Comparison of ENCODE assay signal across 9 cellular contexts in the genomic region with DNA sequence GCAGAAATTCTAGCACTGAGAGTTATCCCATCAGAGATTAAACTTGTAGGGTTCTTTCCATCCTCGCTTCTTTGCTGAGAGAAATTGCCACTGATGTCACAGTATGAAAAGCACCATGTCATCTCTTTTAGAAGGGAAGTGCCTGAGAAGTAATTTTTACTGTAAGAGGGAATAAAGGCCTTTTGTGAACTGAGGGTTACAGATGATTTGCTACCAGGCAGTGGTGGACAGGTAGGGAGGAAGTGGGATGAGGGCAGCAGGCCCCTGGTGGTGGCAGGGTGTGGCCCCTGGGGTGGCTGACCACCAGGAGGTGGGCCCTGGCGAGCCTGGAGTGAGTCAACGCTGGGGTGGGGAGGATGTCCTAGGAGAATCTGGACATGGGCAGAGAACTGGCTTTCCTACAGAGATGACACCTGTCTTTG. TPM values are rescaled to one million over a fixed set of nuclear protein-coding genes. Genes with fewer than 3 reads are reported as not detected.
DNase-seq lines count a peak whose midpoint lies in the region; ATAC-seq and TF ChIP-seq lines count a peak whose summit lies in the region.
"Had no signal": no experiment of that assay in that cellular context is flagged by ENCODE, and none has a peak within 500 bp of the region (broad histone marks: within the 10 kb centered on the region; RNA-seq: fewer than 3 reads in every experiment).

No MANE protein-coding gene starts in this region.

- POLR2A ChIA-PET in activated CD4-positive, alpha-beta memory T cell treated with anti-CD3 and anti-CD28 coated beads for 36 hours (lab: Charles Lee): interaction anchor here (1.1 kb wide), 1 partner anchor 64 kb away, joined by 3 read pairs; a partner anchor contains a TSS

- no peak for TF ChIP-seq CTCF in left lung (IDR thresholded peaks at IDR 0.05)

- no peak for DNase-seq in activated naive CD4-positive, alpha-beta T cell treated with anti-CD3 and anti-CD28 coated beads for 36 hours
- no peak for DNase-seq in activated naive CD4-positive, alpha-beta T cell treated with anti-CD3 and anti-CD28 coated beads, Interleukin-2, amount 50 U/mL, for 16 hours
- peak; percentile 19 for DNase-seq in activated CD4-positive, alpha-beta memory T cell treated with anti-CD3 and anti-CD28 coated beads for 36 hours
- peak in 1 of 2 donors; percentile 81 for DNase-seq in left lung
- no peak for DNase-seq in EL
- DNase-seq in cerebellum (ENCODE audit: low spot score): no peak
- no peak for DNase-seq in stimulated activated naive CD4-positive, alpha-beta T cell treated with Interleukin-2 at 50 U/mL for 16 hours (lab: John Stamatoyannopoulos, UW)
- DNase-seq: HCEC 1CT had no signal

- no peaks in the 10 kb centered on the region for H3K27me3 Mint-ChIP-seq in activated naive CD4-positive, alpha-beta T cell treated with anti-CD3 and anti-CD28 coated beads for 36 hours (ENCODE audit: low read depth)
- H3K27me3 Mint-ChIP-seq in activated CD4-positive, alpha-beta memory T cell treated with anti-CD3 and anti-CD28 coated beads for 36 hours: no peaks in the 10 kb centered on the region

- 43% methylated on average over 3 of the region's 3 CpGs for WGBS in thymus

- H3K4me1 Mint-ChIP-seq in activated naive CD4-positive, alpha-beta T cell treated with anti-CD3 and anti-CD28 coated beads for 36 hours (ENCODE audit: low read depth): peaks cover 25% of the 10 kb centered on the region
- H3K4me1 Mint-ChIP-seq in activated CD4-positive, alpha-beta memory T cell treated with anti-CD3 and anti-CD28 coated beads for 36 hours (ENCODE audit: low read depth): peaks cover 25% of the 10 kb centered on the region

- H3K36me3 ChIP-seq in left lung (no peaks in the 10 kb centered on the region), thymus (ENCODE audit: control insufficient read depth, insufficient read depth) (no peaks in the 10 kb centered on the region)

- CTCF ChIA-PET in activated naive CD4-positive, alpha-beta T cell treated with anti-CD3 and anti-CD28 coated beads for 36 hours (lab: Charles Lee): interaction anchor here (0.9 to 2.9 kb wide), 2 partner anchors 23 to 48 kb away, joined by 3 to 20 read pairs; no protein-coding TSS in a partner anchor
- CTCF ChIA-PET in activated CD4-positive, alpha-beta memory T cell treated with anti-CD3 and anti-CD28 coated beads for 36 hours (lab: Charles Lee): interaction anchor here (1.2 kb wide), 1 partner anchor 22 kb away, joined by 4 read pairs; no protein-coding TSS in a partner anchor

- H3K9me3 ChIP-seq in left lung (peaks cover 0 to 23% of the 10 kb centered on the region in 2 donors), thymus (ENCODE audit: control insufficient read depth) (peaks cover 5% of the 10 kb centered on the region)

- peak; percentile 54 for ATAC-seq in left lung

- H3K27me3 ChIP-seq in left lung (no peaks in the 10 kb centered on the region), thymus (ENCODE audit: control insufficient read depth, insufficient read depth) (no peaks in the 10 kb centered on the region)

- peaks cover 10 to 47% of the 10 kb centered on the region in 2 donors for H3K4me1 ChIP-seq in left lung
- peaks cover 16% of the 10 kb centered on the region for H3K4me1 ChIP-seq in thymus (ENCODE audit: control insufficient read depth, insufficient read depth, low read length)

- peak overlapping the region in 1 of 2 donors; percentile 1 for H3K4me3 ChIP-seq in left lung
- no peak overlapping the region for H3K4me3 ChIP-seq in thymus (ENCODE audit: low read length)

- H3K27ac ChIP-seq in left lung (peak overlapping the region; percentile 55 to 95), thymus (ENCODE audit: low read depth) (peak overlapping the region; percentile 84)

- H3K4me3 Mint-ChIP-seq in activated naive CD4-positive, alpha-beta T cell treated with anti-CD3 and anti-CD28 coated beads for 36 hours: peak overlapping the region; percentile 42
- peak overlapping the region; percentile 42 for H3K4me3 Mint-ChIP-seq in activated CD4-positive, alpha-beta memory T cell treated with anti-CD3 and anti-CD28 coated beads for 36 hours

- H3K9me3 Mint-ChIP-seq in activated naive CD4-positive, alpha-beta T cell treated with anti-CD3 and anti-CD28 coated beads for 36 hours: peaks cover 25% of the 10 kb centered on the region
- H3K9me3 Mint-ChIP-seq in activated CD4-positive, alpha-beta memory T cell treated with anti-CD3 and anti-CD28 coated beads for 36 hours: peaks cover 24% of the 10 kb centered on the region

- peaks cover 6% of the 10 kb centered on the region for H3K36me3 Mint-ChIP-seq in activated naive CD4-positive, alpha-beta T cell treated with anti-CD3 and anti-CD28 coated beads for 36 hours (ENCODE audit: low read depth)
- H3K36me3 Mint-ChIP-seq in activated CD4-positive, alpha-beta memory T cell treated with anti-CD3 and anti-CD28 coated beads for 36 hours: peaks cover 14% of the 10 kb centered on the region

- intact Hi-C loops in activated naive CD4-positive, alpha-beta T cell treated with anti-CD3 and anti-CD28 coated beads for 36 hours (cut with micrococcal nuclease): loop anchor here (5.0 kb wide), 1 partner anchor 205 kb away; no protein-coding TSS in a partner anchor
- intact Hi-C loops in activated CD4-positive, alpha-beta memory T cell treated with anti-CD3 and anti-CD28 coated beads for 36 hours (cut with micrococcal nuclease): no loop called here
- intact Hi-C loops in left lung (cut with DNase I): no loop called here

- H3K27ac Mint-ChIP-seq in activated naive CD4-positive, alpha-beta T cell treated with anti-CD3 and anti-CD28 coated beads for 36 hours: peak overlapping the region; percentile 57
- H3K27ac Mint-ChIP-seq in activated CD4-positive, alpha-beta memory T cell treated with anti-CD3 and anti-CD28 coated beads for 36 hours: peak overlapping the region; percentile 66

RNA-seq across cellular contexts. Expression of a gene that starts 6.4 kb away (rescaled TPM):
- under 1 TPM; 0.31 to 0.42 TPM for total RNA-seq in activated naive CD4-positive, alpha-beta T cell treated with anti-CD3 and anti-CD28 coated beads for 36 hours
- total RNA-seq in activated CD4-positive, alpha-beta memory T cell treated with anti-CD3 and anti-CD28 coated beads for 36 hours: not detected
- 10 to 100 TPM; 17.3 to 34.4 TPM for total RNA-seq in left lung
- 6.2 TPM for polyA plus RNA-seq in thymus
- total RNA-seq in cerebellum: 3.0 TPM

RNA-seq across cellular contexts. Expression of a gene that starts 51.9 kb away (rescaled TPM):
- 10 to 100 TPM in 1 of 2 experiments, 1 to 10 TPM in 1; 10.0 to 11.2 TPM for total RNA-seq in activated naive CD4-positive, alpha-beta T cell treated with anti-CD3 and anti-CD28 coated beads for 36 hours
- total RNA-seq in activated CD4-positive, alpha-beta memory T cell treated with anti-CD3 and anti-CD28 coated beads for 36 hours: 1 to 10 TPM; 1.1 to 1.3 TPM
- total RNA-seq in left lung: 100 to 1,000 TPM; 308 to 476 TPM
- 42.8 TPM for polyA plus RNA-seq in thymus
- 6.8 TPM for total RNA-seq in cerebellum

RNA-seq across cellular contexts. Expression of a gene that starts 54.3 kb away (rescaled TPM):
- total RNA-seq in activated naive CD4-positive, alpha-beta T cell treated with anti-CD3 and anti-CD28 coated beads for 36 hours: 10 to 100 TPM; 23.4 to 26.9 TPM
- total RNA-seq in activated CD4-positive, alpha-beta memory T cell treated with anti-CD3 and anti-CD28 coated beads for 36 hours: 10 to 100 TPM; 25.8 to 28.1 TPM
- total RNA-seq in left lung: 10 to 100 TPM; 12.6 to 12.8 TPM
- polyA plus RNA-seq in thymus: 24.4 TPM
- 12.9 TPM for total RNA-seq in cerebellum

Comparison
In these comparisons a context has a peak if more than half of its experiments do, and no peak if none do; other contexts are left out.
1. RNA of a gene that starts 51.9 kb away (total RNA-seq): 308 to 476 TPM in left lung; 10.0 to 11.2 TPM in activated naive CD4-positive, alpha-beta T cell treated with anti-CD3 and anti-CD28 coated beads for 36 hours, 6.8 TPM in cerebellum (single experiment) and 1.1 to 1.3 TPM in activated CD4-positive, alpha-beta memory T cell treated with anti-CD3 and anti-CD28 coated beads for 36 hours; every median in the first group is over 10 times any median in the second.